ENCODE assay signal across 30 cellular contexts in the genomic region with DNA sequence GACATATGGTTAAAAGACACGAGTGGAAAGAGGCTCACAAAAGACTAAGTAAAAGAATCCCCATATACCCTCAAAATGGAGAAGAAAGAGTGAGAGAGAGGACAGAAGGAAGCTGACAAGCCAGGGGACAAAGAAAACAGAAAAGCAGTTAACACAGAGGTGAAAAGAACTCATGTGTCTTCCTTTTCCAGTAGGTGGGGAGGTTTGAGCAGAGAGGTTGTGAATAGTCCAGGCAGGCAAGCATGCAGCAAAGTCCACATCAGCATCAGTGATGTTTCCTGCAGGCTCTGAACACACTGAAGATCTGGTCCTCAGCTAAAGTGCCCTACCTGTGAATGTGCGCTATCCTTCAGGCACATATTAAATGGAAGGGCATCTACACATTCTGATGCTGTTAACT.
"Had no signal": no experiment of that assay in that cellular context is flagged by ENCODE, and none has a peak within 500 bp of the region (broad histone marks: within the 10 kb centered on the region; RNA-seq: fewer than 3 reads in every experiment).

No MANE protein-coding gene starts in this region.

- H3K4me3 ChIP-seq: ascending aorta, cardiac muscle cell, PC-9 had no signal

- H3K9me3 ChIP-seq: ascending aorta had no signal

- FAIRE-seq: RCC 7860 had no signal

- H3K27ac ChIP-seq: ascending aorta, cardiac muscle cell, PC-9, RWPE1, WERI-Rb-1 had no signal

- H3K9me3 Mint-ChIP-seq: activated CD4-positive, alpha-beta T cell treated with anti-CD3 and anti-CD28 coated beads, Interleukin-2, amount 10 ng/mL, durations not matched to agents 24 days and 14 days; activated CD8-positive, alpha-beta T cell treated with anti-CD3 and anti-CD28 coated beads for 36 hours; activated naive CD4-positive, alpha-beta T cell treated with anti-CD3 and anti-CD28 coated beads, Interleukin-2, amount 50 U/mL, for 24 hours; activated T-helper 2 cell treated with anti-CD3 and anti-CD28 coated beads, Interferon-gamma antibody, Interleukin-2, Interleukin-4, amounts not matched to agents 10 μg/mL and 5 μg/mL and 100 μg/mL, durations not matched to agents 14 hours and 24 hours and 36 hours had no signal

- H3K27ac Mint-ChIP-seq: activated CD4-positive, alpha-beta T cell treated with anti-CD3 and anti-CD28 coated beads, Interleukin-2, amount 10 ng/mL, durations not matched to agents 24 days and 14 days; activated CD8-positive, alpha-beta T cell treated with anti-CD3 and anti-CD28 coated beads for 36 hours; activated naive CD4-positive, alpha-beta T cell treated with anti-CD3 and anti-CD28 coated beads, Interleukin-2, amount 50 U/mL, for 24 hours; activated naive CD8-positive, alpha-beta T cell treated with anti-CD3 and anti-CD28 coated beads, Interleukin-2, amount 10 ng/mL, durations not matched to agents 7 days and 5 days; activated T-helper 2 cell treated with anti-CD3 and anti-CD28 coated beads, Interferon-gamma antibody, Interleukin-2, Interleukin-4, amounts not matched to agents 10 μg/mL and 5 μg/mL and 100 μg/mL, durations not matched to agents 14 hours and 24 hours and 36 hours had no signal

- ATAC-seq: activated CD8-positive, alpha-beta T cell treated with anti-CD3 and anti-CD28 coated beads for 36 hours; Right ventricle myocardium inferior had no signal

- H3K4me1 ChIP-seq: ascending aorta had no signal

- H3K36me3 Mint-ChIP-seq: activated naive CD4-positive, alpha-beta T cell treated with anti-CD3 and anti-CD28 coated beads, Interleukin-2, amount 50 U/mL, for 24 hours; activated naive CD8-positive, alpha-beta T cell treated with anti-CD3 and anti-CD28 coated beads, Interleukin-2, amount 10 ng/mL, durations not matched to agents 7 days and 5 days had no signal

- H3K4me1 Mint-ChIP-seq: activated CD4-positive, alpha-beta T cell treated with anti-CD3 and anti-CD28 coated beads, Interleukin-2, amount 10 ng/mL, durations not matched to agents 24 days and 14 days; activated naive CD4-positive, alpha-beta T cell treated with anti-CD3 and anti-CD28 coated beads, Interleukin-2, amount 50 U/mL, for 24 hours; activated naive CD8-positive, alpha-beta T cell treated with anti-CD3 and anti-CD28 coated beads, Interleukin-2, amount 10 ng/mL, durations not matched to agents 7 days and 5 days; central memory CD8-positive, alpha-beta T cell had no signal

- H3K4me3 Mint-ChIP-seq: activated CD4-positive, alpha-beta T cell treated with anti-CD3 and anti-CD28 coated beads, Interleukin-2, amount 10 ng/mL, durations not matched to agents 24 days and 14 days; activated CD8-positive, alpha-beta T cell treated with anti-CD3 and anti-CD28 coated beads for 36 hours; activated naive CD4-positive, alpha-beta T cell treated with anti-CD3 and anti-CD28 coated beads, Interleukin-2, amount 50 U/mL, for 24 hours; activated naive CD8-positive, alpha-beta T cell treated with anti-CD3 and anti-CD28 coated beads, Interleukin-2, amount 10 ng/mL, durations not matched to agents 7 days and 5 days; central memory CD8-positive, alpha-beta T cell had no signal

- H3K27me3 ChIP-seq: ascending aorta, cardiac muscle cell had no signal

- H2AFZ ChIP-seq: PC-9 had no signal

- H3K36me3 ChIP-seq: ascending aorta, cardiac muscle cell, WERI-Rb-1 had no signal

- H3K27me3 Mint-ChIP-seq: activated CD4-positive, alpha-beta T cell treated with anti-CD3 and anti-CD28 coated beads, Interleukin-2, amount 10 ng/mL, durations not matched to agents 24 days and 14 days; activated CD8-positive, alpha-beta T cell treated with anti-CD3 and anti-CD28 coated beads for 36 hours; activated naive CD8-positive, alpha-beta T cell treated with anti-CD3 and anti-CD28 coated beads, Interleukin-2, amount 10 ng/mL, durations not matched to agents 7 days and 5 days; central memory CD8-positive, alpha-beta T cell had no signal

- DNase-seq: activated CD4-positive, alpha-beta T cell treated with anti-CD3 and anti-CD28 coated beads, Interleukin-2, amount 10 ng/mL, durations not matched to agents 24 days and 14 days; activated CD4-positive, alpha-beta T cell treated with anti-CD3 and anti-CD28 coated beads, Interleukin-2, amount 50 U/mL, for 4 hours; activated CD8-positive, alpha-beta T cell treated with anti-CD3 and anti-CD28 coated beads for 36 hours; activated gamma-delta T cell; activated naive CD4-positive, alpha-beta T cell treated with Interleukin-2 at 50 U/mL for 16 hours; activated naive CD8-positive, alpha-beta T cell treated with anti-CD3 and anti-CD28 coated beads, Interleukin-2, amount 10 ng/mL, durations not matched to agents 7 days and 5 days; activated T-cell treated with anti-CD3 and anti-CD28 coated beads, Interleukin-2, amount 50 U/mL, for 1 hour; amygdala; NCI-H1048; NCI-H1105 treated with DMSO at 0.1 percent for 48 hours; NCI-H1436; NCI-H1694; NCI-H1930; NCI-H2081 treated with DMSO at 0.1 percent for 48 hours; NCI-H226; NCI-H446 treated with DMSO at 0.1 percent for 48 hours; NCI-H524 treated with DMSO at 0.1 percent for 48 hours; NK-92 treated with Interleukin-12 subunit alpha and Interleukin-12 subunit beta, amount 100 ng/mL, for 24 hours; PC-9; SIG-M5; T1000; WERI-Rb-1 had no signal

- H3K4me2 ChIP-seq: PC-9 had no signal
